Comparison of ENCODE assay signal across 1 cellular context in the genomic region with DNA sequence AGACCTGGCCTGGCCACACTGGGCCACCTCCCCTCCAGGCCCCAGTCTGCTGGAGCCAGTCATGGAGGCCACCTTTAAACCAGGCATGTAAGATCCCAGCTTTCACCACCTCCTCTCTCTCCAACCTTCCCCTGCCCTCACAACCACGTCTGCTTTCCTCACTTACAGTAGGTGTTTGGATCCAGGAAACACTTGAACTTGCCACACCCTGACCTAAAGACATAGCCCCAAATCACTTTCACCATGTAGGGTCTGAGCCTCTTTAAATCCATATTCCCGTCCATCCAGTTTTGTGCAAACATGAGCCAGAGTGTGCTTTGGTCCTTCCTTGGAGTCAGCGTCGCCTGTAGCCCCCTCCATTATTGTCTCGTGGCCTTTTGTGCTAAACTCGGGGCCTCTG.
TF ChIP-seq lines count a peak whose summit lies in the region.

No MANE protein-coding gene starts in this region.

TF ChIP-seq in HCT116, 20 proteins besides CTCF, POLR2A, EP300 and RAD21:
- TF ChIP-seq EZH2 (IDR thresholded peaks at IDR 0.05) (no peak), JUND (IDR thresholded peaks at IDR 0.05) (no peak)
